Comparison of ENCODE assay signal across 23 cellular contexts in genomic region chrX:545488-545887, GRCh38.
DNase-seq lines count a peak whose midpoint lies in the region; ATAC-seq and TF ChIP-seq lines count a peak whose summit lies in the region.
"Had no signal": no experiment of that assay in that cellular context is flagged by ENCODE, and none has a peak within 500 bp of the region (broad histone marks: within the 10 kb centered on the region; RNA-seq: fewer than 3 reads in every experiment).

No MANE protein-coding gene starts in this region.

- no peak for TF ChIP-seq POLR2A in lower leg skin (IDR thresholded peaks at IDR 0.05)

- DNase-seq in EH (ENCODE audit: low read depth) (peak; percentile 95), choroid plexus epithelial cell (ENCODE audit: low read depth) (peak; percentile 20), lower leg skin (ENCODE audit: low spot score in 2 of 2) (peak; percentile 23 to 64), stromal cell of bone marrow (ENCODE audit: low read depth) (peak; percentile 13), 8988T (no peak), NCI-H1092 (lab: John Stamatoyannopoulos, UW) (no peak)
- DNase-seq: activated naive CD4-positive, alpha-beta T cell treated with anti-CD3 and anti-CD28 coated beads for 36 hours; activated T-cell treated with anti-CD3 and anti-CD28 coated beads, Interleukin-2, amount 50 U/mL, for 4 hours; CD4-positive, CD25-positive, alpha-beta regulatory T cell; lower lobe of right lung; mucosa of descending colon; NCI-H1092 treated with DMSO at 0.1 percent for 48 hours; NCI-H187 treated with DMSO at 0.1 percent for 48 hours; NCI-H2227 treated with DMSO at 0.1 percent for 48 hours; NCI-H69; RPMI8226; uterus had no signal

- TF ChIP-seq CTCF in choroid plexus epithelial cell (conservative IDR thresholded peaks at IDR 0.05; ENCODE audit: low read depth, low read length) (no peak), lower leg skin (IDR thresholded peaks at IDR 0.05) (no peak)

- ATAC-seq in GM18511 (IDR thresholded peaks at IDR 0.05; ENCODE audit: unreplicated experiment) (no peak), GM21447 (IDR thresholded peaks at IDR 0.05; ENCODE audit: unreplicated experiment) (no peak)
- ATAC-seq: activated T-cell treated with anti-CD3 and anti-CD28 coated beads, Interleukin-2, amount 50 U/mL, for 4 hours; esophagus mucosa; lower lobe of right lung; mucosa of descending colon had no signal

- H3K4me3 ChIP-seq in choroid plexus epithelial cell (ENCODE audit: low read depth, low read length), result no peak overlapping the region
- H3K4me3 ChIP-seq in lower leg skin (ENCODE audit: low read depth, poor library complexity, severe bottlenecking), result no peak overlapping the region
- H3K4me3 ChIP-seq: coronary artery, lower lobe of right lung, mucosa of descending colon, prostate gland, SK-N-MC, uterus had no signal

- 36 to 39% methylated on average over 16 to 18 of the region's 18 CpGs for WGBS in lower leg skin, 2 donors

- intact Hi-C loops in lower leg skin (cut with DNase I; ENCODE audit: low total_unique reads), result no loop called here

Comparison
In these comparisons a context has a peak if more than half of its experiments do, and no peak if none do; other contexts are left out.
1. DNase-seq: peak in EH (single experiment), choroid plexus epithelial cell (single experiment), lower leg skin (2 of 2) and stromal cell of bone marrow (single experiment); none in 8988T (single experiment) and NCI-H1092 (single experiment).